In the genomic region with DNA sequence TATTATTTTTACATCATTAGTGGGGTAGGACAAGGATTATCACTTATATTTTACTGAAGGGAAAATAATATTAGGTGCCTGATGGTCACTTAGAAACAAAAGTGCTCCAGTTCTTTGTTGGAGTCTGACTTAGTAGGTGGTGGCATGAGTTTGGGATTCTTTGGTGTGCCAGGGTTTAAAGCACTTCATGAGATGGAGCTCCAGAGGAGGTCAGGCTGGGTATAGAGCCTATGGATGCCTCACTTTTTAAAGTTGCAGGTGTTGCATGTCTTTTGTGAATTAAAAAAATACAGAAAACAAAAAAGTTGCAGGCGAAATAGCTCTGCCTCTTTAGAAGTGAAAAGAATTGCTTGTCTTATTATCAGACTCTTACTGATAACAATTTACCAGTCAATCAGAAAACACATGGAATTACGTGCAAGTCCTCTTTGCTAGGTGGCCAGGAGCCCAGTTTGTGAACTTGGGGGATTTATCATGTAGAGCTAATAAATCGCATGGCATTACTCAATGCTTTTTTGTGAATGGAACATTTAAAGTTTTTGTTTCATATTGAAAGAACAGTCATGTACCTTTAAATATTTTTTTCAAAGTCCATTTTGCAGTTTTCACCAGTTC, we compare ENCODE assay signal across 22 cellular contexts. TPM values are rescaled to one million over a fixed set of nuclear protein-coding genes. Genes with fewer than 3 reads are reported as not detected.
DNase-seq lines count a peak whose midpoint lies in the region; ATAC-seq and TF ChIP-seq lines count a peak whose summit lies in the region.
"Had no signal": no experiment of that assay in that cellular context is flagged by ENCODE, and none has a peak within 500 bp of the region (broad histone marks: within the 10 kb centered on the region; RNA-seq: fewer than 3 reads in every experiment).

No MANE protein-coding gene starts in this region.

- no peak for ATAC-seq in activated CD8-positive, alpha-beta memory T cell treated with anti-CD3 and anti-CD28 coated beads, Interleukin-2, amount 10 ng/mL, durations not matched to agents 7 days and 5 days
- ATAC-seq in HG03139 (IDR thresholded peaks at IDR 0.05; ENCODE audit: unreplicated experiment) (no peak), GM19452 (IDR thresholded peaks at IDR 0.05; ENCODE audit: unreplicated experiment) (no peak)
- ATAC-seq: HCT116, psoas muscle had no signal

- peak overlapping the region; percentile 22 to 36 (median 26) for H3K4me3 ChIP-seq in Peyer's patch
- peak overlapping the region; percentile 13 to 25 for H3K4me3 ChIP-seq in duodenal mucosa (ENCODE audit: low read depth in 1 of 2, low read length in 2 of 2)
- peak overlapping the region in 3 of 4 donors; percentile 12 to 28 (median 24) for H3K4me3 ChIP-seq in stomach
- H3K4me3 ChIP-seq: PC-9, psoas muscle had no signal

- CTCF ChIA-PET in activated CD8-positive, alpha-beta memory T cell treated with anti-CD3 and anti-CD28 coated beads, Interleukin-2, amount 10 ng/mL, durations not matched to agents 7 days and 5 days (lab: Charles Lee), result interaction anchor here (0.8 to 3.1 kb wide), 11 partner anchors 9 to 39 kb away, joined by 3 to 16 read pairs (median 5); partner anchors contain the start of gene MED7

- H3K4me1 Mint-ChIP-seq in activated CD8-positive, alpha-beta memory T cell treated with anti-CD3 and anti-CD28 coated beads, Interleukin-2, amount 10 ng/mL, durations not matched to agents 7 days and 5 days, result peaks cover 55% of the 10 kb centered on the region
- H3K4me1 Mint-ChIP-seq: nephron progenitor cell had no signal

- H3K4me1 ChIP-seq in Peyer's patch, result no peaks in the 10 kb centered on the region
- H3K4me1 ChIP-seq in duodenal mucosa (ENCODE audit: control insufficient read depth in 1 of 2, insufficient read depth in 2 of 2, low read length in 2 of 2), result no peaks in the 10 kb centered on the region
- H3K4me1 ChIP-seq in stomach, result no peaks in the 10 kb centered on the region
- H3K4me1 ChIP-seq: psoas muscle had no signal

- TF ChIP-seq POLR2A in Peyer's patch (IDR thresholded peaks at IDR 0.05), result no peak
- no peak for TF ChIP-seq POLR2A in stomach (IDR thresholded peaks at IDR 0.05)

- TF ChIP-seq EP300 in stomach (IDR thresholded peaks at IDR 0.05), result no peak

- peaks cover 56% of the 10 kb centered on the region for H3K36me3 Mint-ChIP-seq in activated CD8-positive, alpha-beta memory T cell treated with anti-CD3 and anti-CD28 coated beads, Interleukin-2, amount 10 ng/mL, durations not matched to agents 7 days and 5 days
- H3K36me3 Mint-ChIP-seq: memory B cell had no signal

- H3K36me3 ChIP-seq in Peyer's patch (no peaks in the 10 kb centered on the region), duodenal mucosa (ENCODE audit: control insufficient read depth in 1 of 2, insufficient read depth in 2 of 2, low read length in 2 of 2) (no peaks in the 10 kb centered on the region), stomach (no peaks in the 10 kb centered on the region)

- WGBS in stomach, 5 donors, result 36 to 57% (median 50%) methylated on average over 3 of the region's 3 CpGs

- no peaks in the 10 kb centered on the region for H3K27me3 Mint-ChIP-seq in activated CD8-positive, alpha-beta memory T cell treated with anti-CD3 and anti-CD28 coated beads, Interleukin-2, amount 10 ng/mL, durations not matched to agents 7 days and 5 days

- peak overlapping the region; percentile 99 for H3K27ac Mint-ChIP-seq in activated CD8-positive, alpha-beta memory T cell treated with anti-CD3 and anti-CD28 coated beads, Interleukin-2, amount 10 ng/mL, durations not matched to agents 7 days and 5 days
- H3K27ac Mint-ChIP-seq: memory B cell, nephron progenitor cell had no signal

- no peaks in the 10 kb centered on the region for H3K9me3 Mint-ChIP-seq in activated CD8-positive, alpha-beta memory T cell treated with anti-CD3 and anti-CD28 coated beads, Interleukin-2, amount 10 ng/mL, durations not matched to agents 7 days and 5 days (ENCODE audit: low read depth)
- H3K9me3 Mint-ChIP-seq: memory B cell, nephron progenitor cell had no signal

- H3K27ac ChIP-seq in Peyer's patch (peak overlapping the region in 3 of 4 donors; percentile 5 to 61 (median 52)), duodenal mucosa (ENCODE audit: low read depth, low read length) (no peak overlapping the region), stomach (peak overlapping the region in 2 of 5 donors; percentile 9 to 42)
- H3K27ac ChIP-seq: PC-9, psoas muscle had no signal

- peak; percentile 40 for DNase-seq in activated CD8-positive, alpha-beta memory T cell treated with anti-CD3 and anti-CD28 coated beads, Interleukin-2, amount 10 ng/mL, durations not matched to agents 7 days and 5 days
- DNase-seq in activated CD8-positive, alpha-beta memory T cell treated with anti-CD3 and anti-CD28 coated beads, Interleukin-2, amount 50 U/mL, for 4 hours, result no peak
- no peak for DNase-seq in Peyer's patch
- no peak for DNase-seq in stomach
- DNase-seq in NCI-H1092 treated with DMSO at 0.1 percent for 48 hours (lab: John Stamatoyannopoulos, UW), result no peak
- DNase-seq: ACHN, hippocampal formation, Karpas-422, kidney, NCI-H1417 treated with DMSO at 0.1 percent for 48 hours, NCI-H2171, NCI-H748 treated with DMSO at 0.1 percent for 48 hours, nephron progenitor cell, PC-9, psoas muscle had no signal

- no peaks in the 10 kb centered on the region for H3K27me3 ChIP-seq in Peyer's patch
- peaks cover 0 to 3% of the 10 kb centered on the region in 2 donors for H3K27me3 ChIP-seq in duodenal mucosa (ENCODE audit: control insufficient read depth in 1 of 2, insufficient read depth in 2 of 2, low read length in 2 of 2)
- peaks cover 0 to 9% (median 0%) of the 10 kb centered on the region in 3 donors for H3K27me3 ChIP-seq in stomach

- peak overlapping the region in 1 of 2 donors; percentile 21 for H3K9ac ChIP-seq in duodenal mucosa (ENCODE audit: low read depth in 1 of 2, low read length in 2 of 2)

- no peaks in the 10 kb centered on the region for H3K9me3 ChIP-seq in Peyer's patch
- no peaks in the 10 kb centered on the region for H3K9me3 ChIP-seq in duodenal mucosa (ENCODE audit: control insufficient read depth in 1 of 2, low read length in 2 of 2)
- peaks cover 0 to 14% (median 4%) of the 10 kb centered on the region in 4 donors for H3K9me3 ChIP-seq in stomach
- H3K9me3 ChIP-seq: psoas muscle had no signal

- H3K4me3 Mint-ChIP-seq in activated CD8-positive, alpha-beta memory T cell treated with anti-CD3 and anti-CD28 coated beads, Interleukin-2, amount 10 ng/mL, durations not matched to agents 7 days and 5 days, result peak overlapping the region; percentile 96
- H3K4me3 Mint-ChIP-seq: memory B cell, nephron progenitor cell had no signal

- intact Hi-C loops in stomach (cut with DNase I; ENCODE audit: low total_unique reads), result no loop called here

- TF ChIP-seq CTCF in Peyer's patch (IDR thresholded peaks at IDR 0.05), result no peak
- no peak for TF ChIP-seq CTCF in stomach (IDR thresholded peaks at IDR 0.05)

RNA-seq across cellular contexts. Expression of gene ITK, which starts 1.6 kb away (rescaled TPM):
- 100 to 1,000 TPM; 209 to 215 TPM for total RNA-seq in activated CD8-positive, alpha-beta memory T cell treated with anti-CD3 and anti-CD28 coated beads, Interleukin-2, amount 10 ng/mL, durations not matched to agents 7 days and 5 days
- 10 to 100 TPM in 1 of 4 donors, 1 to 10 TPM in 3; 6.7 to 16.5 (median 6.9) TPM for total RNA-seq in Peyer's patch
- 1 to 10 TPM in 3 of 5 donors, under 1 TPM in 1, not detected in 1; 0.58 to 9.9 (median 6.9) TPM for total RNA-seq in stomach
- 1 to 10 TPM in 1 of 3 donors, under 1 TPM in 2; 0.90 to 2.3 (median 0.93) TPM for polyA plus RNA-seq in stomach
- total RNA-seq: fibroblast of villous mesenchyme, PC-9 had no signal

RNA-seq across cellular contexts. Expression of gene GARIN3, which starts 16.2 kb away (rescaled TPM):
- total RNA-seq in activated CD8-positive, alpha-beta memory T cell treated with anti-CD3 and anti-CD28 coated beads, Interleukin-2, amount 10 ng/mL, durations not matched to agents 7 days and 5 days, result under 1 TPM in 1 of 2 experiments, not detected in 1; 0.09 TPM
- not detected for total RNA-seq in Peyer's patch
- total RNA-seq in stomach, result not detected
- not detected for polyA plus RNA-seq in stomach
- total RNA-seq: fibroblast of villous mesenchyme, kidney, PC-9, psoas muscle, SK-MEL-5 had no signal
- polyA plus RNA-seq: psoas muscle had no signal

RNA-seq across cellular contexts. Expression of gene MED7, which starts 39.6 kb away (rescaled TPM):
- 10 to 100 TPM; 15.8 to 17.0 TPM for total RNA-seq in activated CD8-positive, alpha-beta memory T cell treated with anti-CD3 and anti-CD28 coated beads, Interleukin-2, amount 10 ng/mL, durations not matched to agents 7 days and 5 days
- total RNA-seq in Peyer's patch, result 10 to 100 TPM in 1 of 4 donors, 1 to 10 TPM in 3; 6.7 to 12.4 (median 7.3) TPM
- total RNA-seq in stomach, result 10 to 100 TPM in 2 of 5 donors, 1 to 10 TPM in 2, not detected in 1; 4.5 to 20.7 (median 10.0) TPM
- polyA plus RNA-seq in stomach, result 10 to 100 TPM; 10.0 to 15.0 (median 10.3) TPM

Comparison
In these comparisons a context has a peak if more than half of its experiments do, and no peak if none do; other contexts are left out.
1. RNA of gene ITK, which starts 1.6 kb away (total RNA-seq): 209 to 215 TPM in activated CD8-positive, alpha-beta memory T cell treated with anti-CD3 and anti-CD28 coated beads, Interleukin-2, amount 10 ng/mL, durations not matched to agents 7 days and 5 days; 6.7 to 16.5 TPM in Peyer's patch and 0.58 to 9.9 TPM in stomach; every median in the first group is over 10 times any median in the second.
2. Peak in every context shown above with its lines, with median percentiles within 50 percentile points of each other: H3K4me3 ChIP-seq.